In the genomic region with DNA sequence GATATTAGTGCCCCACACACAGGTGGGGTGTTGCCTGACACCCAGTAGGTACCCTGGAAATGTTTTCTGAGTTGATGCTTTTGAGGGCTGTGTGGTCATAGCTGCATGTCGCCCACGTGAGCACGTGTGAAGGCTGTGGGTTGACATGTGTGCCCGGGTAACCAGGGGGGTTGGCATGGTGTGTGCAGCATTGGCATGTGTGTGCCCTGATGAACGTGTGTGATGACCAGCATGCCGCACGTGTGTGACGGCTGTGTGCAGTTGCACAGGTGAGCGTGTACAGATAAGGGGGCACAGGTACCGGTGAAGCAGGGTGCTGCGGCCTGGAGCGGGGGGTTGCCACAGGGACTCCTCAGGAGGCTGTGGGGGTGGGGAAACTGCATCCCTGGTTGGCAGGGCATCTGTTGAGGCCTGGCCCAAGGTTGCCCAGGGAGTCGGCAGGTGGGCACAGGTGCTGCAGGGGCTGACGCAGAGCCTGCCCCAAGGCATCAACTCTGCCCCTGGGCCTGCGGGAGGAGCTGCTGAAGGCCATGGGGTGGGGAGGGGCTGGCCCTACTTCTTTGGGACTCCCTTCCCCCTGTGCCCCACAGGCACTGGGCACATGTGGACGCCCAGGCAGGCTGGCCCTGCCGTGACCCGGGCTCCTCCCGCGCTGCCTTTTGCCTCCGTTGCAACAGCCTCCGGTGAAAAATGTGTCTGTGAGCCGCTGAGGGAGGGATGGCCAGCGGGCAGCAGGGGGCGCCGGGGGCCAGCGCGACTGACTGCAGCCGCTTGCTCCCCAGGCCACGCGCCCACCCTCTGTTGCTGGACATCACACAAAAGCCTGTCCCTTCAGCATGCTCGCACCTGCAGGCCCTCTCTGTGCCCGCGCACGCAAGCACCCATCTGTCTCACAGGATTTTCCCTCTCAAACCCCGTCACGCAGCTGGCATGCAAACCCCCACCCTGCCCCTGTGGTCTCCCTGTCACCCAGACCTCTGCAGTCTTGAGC, we compare ENCODE assay signal across 9 cellular contexts. TPM values are rescaled to one million over a fixed set of nuclear protein-coding genes. Genes with fewer than 3 reads are reported as not detected.
DNase-seq lines count a peak whose midpoint lies in the region; ATAC-seq and TF ChIP-seq lines count a peak whose summit lies in the region.
"Had no signal": no experiment of that assay in that cellular context is flagged by ENCODE, and none has a peak within 500 bp of the region (broad histone marks: within the 10 kb centered on the region; RNA-seq: fewer than 3 reads in every experiment).

No MANE protein-coding gene starts in this region.

- intact Hi-C loops in dorsolateral prefrontal cortex (cut with DNase I): loop anchor here in 1 of 2 donors (10.0 kb wide), 1 partner anchor 158 kb away; no protein-coding TSS in a partner anchor

- H3K4me1 Mint-ChIP-seq in activated CD8-positive, alpha-beta memory T cell treated with anti-CD3 and anti-CD28 coated beads, Interleukin-2, amount 10 ng/mL, durations not matched to agents 7 days and 5 days: peaks cover 3% of the 10 kb centered on the region

- TF ChIP-seq CTCF in dorsolateral prefrontal cortex (IDR thresholded peaks at IDR 0.05 in 54 of 56, conservative IDR thresholded peaks at IDR 0.05 in 2 of 56; ENCODE audit: low read depth in 1 of 56, partially characterized antibody in 56 of 56) (peak in 52 of 56 donors; percentile 7 to 59 (median 41)), retinal pigment epithelial cell (conservative IDR thresholded peaks at IDR 0.05; ENCODE audit: low read depth, low read length) (peak; percentile 75)

- no peaks in the 10 kb centered on the region for H3K9me3 Mint-ChIP-seq in activated CD8-positive, alpha-beta memory T cell treated with anti-CD3 and anti-CD28 coated beads, Interleukin-2, amount 10 ng/mL, durations not matched to agents 7 days and 5 days (ENCODE audit: low read depth)

- H3K27ac ChIP-seq in dorsolateral prefrontal cortex: peak overlapping the region in 38 of 59 donors; percentile 2 to 94 (median 74)

- H3K27ac Mint-ChIP-seq in activated CD8-positive, alpha-beta memory T cell treated with anti-CD3 and anti-CD28 coated beads, Interleukin-2, amount 10 ng/mL, durations not matched to agents 7 days and 5 days: no peak overlapping the region

- H3K27me3 ChIP-seq in dorsolateral prefrontal cortex: peaks cover 0 to 56% (median 18%) of the 10 kb centered on the region in 45 donors

- peaks cover 81% of the 10 kb centered on the region for H3K27me3 Mint-ChIP-seq in activated CD8-positive, alpha-beta memory T cell treated with anti-CD3 and anti-CD28 coated beads, Interleukin-2, amount 10 ng/mL, durations not matched to agents 7 days and 5 days

- no peaks in the 10 kb centered on the region for H3K36me3 Mint-ChIP-seq in activated CD8-positive, alpha-beta memory T cell treated with anti-CD3 and anti-CD28 coated beads, Interleukin-2, amount 10 ng/mL, durations not matched to agents 7 days and 5 days

- no peak for ATAC-seq in activated CD8-positive, alpha-beta memory T cell treated with anti-CD3 and anti-CD28 coated beads, Interleukin-2, amount 10 ng/mL, durations not matched to agents 7 days and 5 days
- no peak for ATAC-seq in HG03175 (IDR thresholded peaks at IDR 0.05; ENCODE audit: unreplicated experiment)

- H3K4me3 Mint-ChIP-seq in activated CD8-positive, alpha-beta memory T cell treated with anti-CD3 and anti-CD28 coated beads, Interleukin-2, amount 10 ng/mL, durations not matched to agents 7 days and 5 days: no peak overlapping the region

- CTCF ChIA-PET in activated CD8-positive, alpha-beta memory T cell treated with anti-CD3 and anti-CD28 coated beads, Interleukin-2, amount 10 ng/mL, durations not matched to agents 7 days and 5 days (lab: Charles Lee): interaction anchor here (0.6 to 1.9 kb wide), 4 partner anchors 152 to 1662 kb away, joined by 4 to 7 read pairs (median 6); no protein-coding TSS in a partner anchor

- peak; percentile 19 for DNase-seq in SIG-M5 treated with dmso at 0.1 percent for 504 hours (lab: John Stamatoyannopoulos, UW; ENCODE audit: unreplicated experiment)
- no peak for DNase-seq in SIG-M5 (lab: John Stamatoyannopoulos, UW)
- peak; percentile 44 for DNase-seq in NCI-H2227 (lab: John Stamatoyannopoulos, UW; ENCODE audit: unreplicated experiment)
- peak in 1 of 10 donors; percentile 73 for DNase-seq in dorsolateral prefrontal cortex
- no peak for DNase-seq in retinal pigment epithelial cell (ENCODE audit: low read depth)
- no peak for DNase-seq in activated effector memory CD4-positive, alpha-beta T cell treated with Interleukin-2 at 50 U/mL for 16 hours
- no peak for DNase-seq in activated CD8-positive, alpha-beta memory T cell treated with anti-CD3 and anti-CD28 coated beads, Interleukin-2, amount 10 ng/mL, durations not matched to agents 7 days and 5 days

- peak overlapping the region in 56 of 59 donors; percentile 18 to 74 (median 58) for H3K4me3 ChIP-seq in dorsolateral prefrontal cortex
- H3K4me3 ChIP-seq in retinal pigment epithelial cell (ENCODE audit: low read length): no peak overlapping the region

RNA-seq across cellular contexts. Expression of a gene that starts 2.2 kb away (rescaled TPM):
- 100 to 1,000 TPM in 13 of 120 experiments, 10 to 100 TPM in 107; 23.7 to 116 (median 81.0) TPM for total RNA-seq in dorsolateral prefrontal cortex
- total RNA-seq in activated CD8-positive, alpha-beta memory T cell treated with anti-CD3 and anti-CD28 coated beads, Interleukin-2, amount 10 ng/mL, durations not matched to agents 7 days and 5 days: not detected
- total RNA-seq: mononuclear cell had no signal

Comparison
In these comparisons a context has a peak if more than half of its experiments do, and no peak if none do; other contexts are left out.
1. DNase-seq: peak in SIG-M5 treated with dmso at 0.1 percent for 504 hours (single experiment) and NCI-H2227 (single experiment); none in SIG-M5 (single experiment), retinal pigment epithelial cell (single experiment), activated effector memory CD4-positive, alpha-beta T cell treated with Interleukin-2 at 50 U/mL for 16 hours (single experiment) and activated CD8-positive, alpha-beta memory T cell treated with anti-CD3 and anti-CD28 coated beads, Interleukin-2, amount 10 ng/mL, durations not matched to agents 7 days and 5 days (single experiment).
2. RNA of a gene that starts 2.2 kb away (total RNA-seq): 23.7 to 116 TPM in dorsolateral prefrontal cortex; not detected in activated CD8-positive, alpha-beta memory T cell treated with anti-CD3 and anti-CD28 coated beads, Interleukin-2, amount 10 ng/mL, durations not matched to agents 7 days and 5 days; every median in the first group is over 10 times any median in the second.